Comparison of ENCODE assay signal across 6 cellular contexts in the genomic region with DNA sequence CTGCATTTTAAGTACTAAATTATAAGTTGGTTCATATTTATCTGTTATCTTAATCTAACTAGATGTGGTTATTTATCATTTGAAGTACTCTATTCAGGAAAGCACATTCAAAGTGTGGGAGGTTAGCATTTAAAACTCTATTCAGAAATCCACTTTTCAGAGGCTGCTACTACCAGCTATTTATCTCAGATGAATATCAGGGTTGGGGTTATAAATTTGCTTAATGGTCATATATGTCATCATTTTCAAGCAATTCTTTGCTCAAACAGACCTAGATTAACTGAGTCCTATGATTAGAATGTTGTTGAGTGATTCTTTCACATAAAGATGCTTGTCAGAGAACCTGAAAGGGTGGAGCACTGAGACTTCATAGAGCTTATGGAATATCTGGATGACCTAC.
"Had no signal": no experiment of that assay in that cellular context is flagged by ENCODE, and none has a peak within 500 bp of the region (broad histone marks: within the 10 kb centered on the region; RNA-seq: fewer than 3 reads in every experiment).

No MANE protein-coding gene starts in this region.

- ATAC-seq: GM23338 had no signal

- DNase-seq: H9, HCEC 1CT, IMR-90 had no signal

- H2AFZ ChIP-seq: GM23338 had no signal

- H3K4me2 ChIP-seq: GM23338 had no signal

- H3K4me3 ChIP-seq: GM23338 had no signal

- FAIRE-seq: H1, HTR-8/SVneo had no signal
